ENCODE assay signal across 25 cellular contexts in the genomic region with DNA sequence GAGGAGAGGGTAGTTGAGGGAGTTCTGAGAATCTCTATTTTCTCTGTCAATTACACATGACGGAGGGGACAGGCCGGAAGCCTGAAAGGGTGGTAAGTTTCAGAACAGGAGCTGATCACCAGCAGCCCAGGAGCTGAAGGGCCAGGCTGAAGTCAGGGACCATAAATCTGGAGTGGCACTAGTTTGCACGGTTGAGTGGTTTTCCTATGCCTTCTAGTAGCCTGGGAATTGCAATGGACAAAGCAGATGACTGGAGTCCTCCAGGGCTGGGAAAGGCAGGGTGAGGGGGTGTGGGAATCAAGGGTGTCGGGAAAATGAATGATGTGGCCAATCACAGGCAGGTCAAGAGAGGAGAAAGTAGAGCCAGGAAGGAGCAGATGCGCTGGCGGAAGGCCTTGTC.
DNase-seq lines count a peak whose midpoint lies in the region; ATAC-seq and TF ChIP-seq lines count a peak whose summit lies in the region.
"Had no signal": no experiment of that assay in that cellular context is flagged by ENCODE, and none has a peak within 500 bp of the region (broad histone marks: within the 10 kb centered on the region; RNA-seq: fewer than 3 reads in every experiment).

No MANE protein-coding gene starts in this region.

- 88% methylated on average over 6 of the region's 6 CpGs for WGBS in hepatocyte (ENCODE audit: low lambda C conversion rate, missing lambda C conversion rate)

- H3K4me3 ChIP-seq in neutrophil (ENCODE audit: low read depth in 1 of 2, low read length in 1 of 2) (peak overlapping the region in 1 of 2 experiments; percentile 11), hepatocyte (no peak overlapping the region), PC-3 (ENCODE audit: low read length) (no peak overlapping the region)
- H3K4me3 ChIP-seq: gastroesophageal sphincter, K562, left lung, skin epidermis had no signal

- peak overlapping the region; percentile 86 for H3K27ac ChIP-seq in neutrophil
- no peak overlapping the region for H3K27ac ChIP-seq in hepatocyte
- H3K27ac ChIP-seq in PC-3 (ENCODE audit: low read length): no peak overlapping the region
- H3K27ac ChIP-seq: 22Rv1, gastroesophageal sphincter, skin epidermis had no signal

- DNase-seq in NCI-H1092 treated with DMSO at 0.1 percent for 48 hours (lab: John Stamatoyannopoulos, UW) (peak; percentile 12), NCI-H1092 (lab: John Stamatoyannopoulos, UW) (no peak), KBM-7 (peak; percentile 84), SK-N-DZ (ENCODE audit: low spot score) (peak; percentile 82), hepatocyte (ENCODE audit: low spot score) (no peak), PC-3 (no peak), superior temporal gyrus (ENCODE audit: extremely low spot score) (no peak)
- DNase-seq: activated CD4-positive, alpha-beta T cell treated with anti-CD3 and anti-CD28 coated beads for 48 hours; activated T-cell treated with anti-CD3 and anti-CD28 coated beads, Interleukin-2, amount 50 U/mL, for 4 hours; CD4-positive, alpha-beta memory T cell; GDM1; H7; hippocampal formation; left lung; MM.1S; naive B cell; NCI-H1694; NCI-H2227 treated with DMSO at 0.1 percent for 48 hours; NCI-H82; occipital lobe had no signal

- POLR2A ChIA-PET in PC-3 (lab: Charles Lee; ENCODE audit: unreplicated experiment): no interaction called here

- H2AFZ ChIP-seq in hepatocyte (no peak overlapping the region), PC-3 (ENCODE audit: low read length) (no peak overlapping the region)

- H3K4me2 ChIP-seq in hepatocyte: no peak overlapping the region
- H3K4me2 ChIP-seq in PC-3 (ENCODE audit: low read length): no peak overlapping the region

- peaks cover 54 to 64% of the 10 kb centered on the region in 2 experiments for H3K4me1 ChIP-seq in neutrophil (ENCODE audit: control insufficient read depth in 1 of 2, insufficient read depth in 1 of 2, low read depth in 1 of 2, low read length in 1 of 2)
- H3K4me1 ChIP-seq in hepatocyte (ENCODE audit: insufficient read depth): peaks cover 33% of the 10 kb centered on the region
- H3K4me1 ChIP-seq in PC-3 (ENCODE audit: insufficient read depth, low read length): peaks cover 30% of the 10 kb centered on the region

- no peaks in the 10 kb centered on the region for H3K36me3 ChIP-seq in neutrophil
- H3K36me3 ChIP-seq in hepatocyte (replicated peaks; ENCODE audit: insufficient read depth, low read depth): no peaks in the 10 kb centered on the region
- no peaks in the 10 kb centered on the region for H3K36me3 ChIP-seq in PC-3 (ENCODE audit: low read depth, low read length)
- H3K36me3 ChIP-seq: gastroesophageal sphincter, left lung had no signal

- TF ChIP-seq CTCF in neutrophil (IDR thresholded peaks at IDR 0.05): no peak
- no peak for TF ChIP-seq CTCF in hepatocyte (IDR thresholded peaks at IDR 0.05; ENCODE audit: poor library complexity)
- TF ChIP-seq CTCF in PC-3 (conservative IDR thresholded peaks at IDR 0.05; ENCODE audit: low read depth, low read length): no peak

- H3K27me3 ChIP-seq in neutrophil: no peaks in the 10 kb centered on the region
- no peaks in the 10 kb centered on the region for H3K27me3 ChIP-seq in hepatocyte
- H3K27me3 ChIP-seq in PC-3 (ENCODE audit: low read length): no peaks in the 10 kb centered on the region
- H3K27me3 ChIP-seq: left lung had no signal

- H4K20me1 ChIP-seq in hepatocyte (ENCODE audit: insufficient read depth, poor library complexity, severe bottlenecking) (no peaks in the 10 kb centered on the region), PC-3 (ENCODE audit: low read length) (no peaks in the 10 kb centered on the region)

- H3K79me2 ChIP-seq in hepatocyte (no peaks in the 10 kb centered on the region), PC-3 (ENCODE audit: low read length) (no peaks in the 10 kb centered on the region)

- no peak overlapping the region for H3K9ac ChIP-seq in PC-3 (ENCODE audit: low read length)

- BruUV-seq in PC-3 (replicated peaks; lab: Mats Ljungman, UMichigan): no TSS peak

- H3K9me3 ChIP-seq in neutrophil: no peaks in the 10 kb centered on the region
- H3K9me3 ChIP-seq in hepatocyte (ENCODE audit: low read depth): no peaks in the 10 kb centered on the region
- no peaks in the 10 kb centered on the region for H3K9me3 ChIP-seq in PC-3 (ENCODE audit: low read length)
- H3K9me3 ChIP-seq: gastroesophageal sphincter, left lung had no signal

- in situ Hi-C loops in KBM-7 (cut with MboI; ENCODE audit: low pct_unique_long_range_greater_than_20kb, low sequenced_read_pairs): no loop called here

- H3K9me2 ChIP-seq in hepatocyte (replicated peaks; ENCODE audit: insufficient read depth) (no peaks in the 10 kb centered on the region), PC-3 (replicated peaks; ENCODE audit: low read length) (no peaks in the 10 kb centered on the region)

- no peak for ATAC-seq in PC-3
- ATAC-seq: activated T-cell treated with anti-CD3 and anti-CD28 coated beads, Interleukin-2, amount 50 U/mL, for 4 hours; gastroesophageal sphincter; K562; left lung had no signal

- intact Hi-C loops in PC-3 (cut with micrococcal nuclease): no loop called here

- no peaks in the 10 kb centered on the region for H3F3A ChIP-seq in PC-3 (ENCODE audit: low read length, unreplicated experiment)

- CTCF ChIA-PET in PC-3 (lab: Charles Lee): no interaction called here

Comparison
In these comparisons a context has a peak if more than half of its experiments do, and no peak if none do; other contexts are left out.
1. DNase-seq: peak in NCI-H1092 treated with DMSO at 0.1 percent for 48 hours (single experiment), KBM-7 (single experiment) and SK-N-DZ (single experiment); none in NCI-H1092 (single experiment), hepatocyte (single experiment), PC-3 (single experiment) and superior temporal gyrus (single experiment).